ENCODE assay signal across 11 cellular contexts in genomic region chr3:184399410-184399809, GRCh38. TPM values are rescaled to one million over a fixed set of nuclear protein-coding genes. Genes with fewer than 3 reads are reported as not detected.
DNase-seq lines count a peak whose midpoint lies in the region; ATAC-seq, FAIRE-seq and TF ChIP-seq lines count a peak whose summit lies in the region.
"Had no signal": no experiment of that assay in that cellular context is flagged by ENCODE, and none has a peak within 500 bp of the region (broad histone marks: within the 10 kb centered on the region; RNA-seq: fewer than 3 reads in every experiment).

No MANE protein-coding gene starts in this region.

- 0 out of 3 replicates have a peak, but pooled peaks cover 3% of the 10 kb centered on the region for H3K4me1 ChIP-seq in A549
- H3K4me1 ChIP-seq: BLaER1 had no signal

- no peaks in the 10 kb centered on the region for H3K36me3 ChIP-seq in kidney epithelial cell (ENCODE audit: control insufficient read depth, insufficient read depth, low read length)
- H3K36me3 ChIP-seq: BLaER1 had no signal

- H3K9me3 ChIP-seq in A549: no peaks in the 10 kb centered on the region
- H3K9me3 ChIP-seq: BLaER1 had no signal

- peaks cover 9% of the 10 kb centered on the region for H3K27me3 ChIP-seq in kidney epithelial cell (ENCODE audit: control insufficient read depth, insufficient read depth, low read length)
- H3K27me3 ChIP-seq: BLaER1 had no signal

- no peak for TF ChIP-seq RAD21 in A549 (conservative IDR thresholded peaks at IDR 0.05 in 1 of 2, IDR thresholded peaks at IDR 0.05 in 1 of 2)

- H3K27ac ChIP-seq in A549: no peak overlapping the region
- H3K27ac ChIP-seq: BLaER1 had no signal

- TF ChIP-seq POLR2A in A549 (IDR thresholded peaks at IDR 0.05; ENCODE audit: low read length): no peak

- no peak for TF ChIP-seq EP300 in A549 (IDR thresholded peaks at IDR 0.05)

- no peak for FAIRE-seq in A549 (lab: Jason Lieb, UNC)

- peak in 1 of 2 experiments; percentile 42 for DNase-seq in A549 (ENCODE audit: low read depth in 1 of 2, low spot score in 1 of 2)
- peak; percentile 85 for DNase-seq in HFFc6
- peak; percentile 88 to 93 for DNase-seq in cardiac fibroblast (ENCODE audit: low read depth in 2 of 2)
- DNase-seq in kidney epithelial cell (ENCODE audit: low read depth): peak; percentile 77
- no peak for DNase-seq in activated CD8-positive, alpha-beta T cell treated with anti-CD3 and anti-CD28 coated beads for 36 hours
- DNase-seq in natural killer cell: no peak
- DNase-seq in activated CD4-positive, CD25-positive, alpha-beta regulatory T cell treated with anti-CD3 and anti-CD28 coated beads, Interleukin-2, amount 50 U/mL, for 72 hours: no peak
- no peak for DNase-seq in activated CD4-positive, alpha-beta T cell treated with anti-CD3 and anti-CD28 coated beads, Interleukin-2, amount 50 U/mL, for 48 hours
- DNase-seq: activated T-cell treated with anti-CD3 and anti-CD28 coated beads, Interleukin-2, amount 50 U/mL, for 72 hours; Kasumi-1 had no signal

- H3K27me3 Mint-ChIP-seq in HFFc6 (ENCODE audit: insufficient read depth) (peaks cover 45% of the 10 kb centered on the region), natural killer cell (ENCODE audit: low read depth in 2 of 2) (peaks cover 15 to 16% of the 10 kb centered on the region in 2 donors)
- H3K27me3 Mint-ChIP-seq in activated CD8-positive, alpha-beta T cell treated with anti-CD3 and anti-CD28 coated beads for 36 hours: peaks cover 4% of the 10 kb centered on the region

- H3K4me3 ChIP-seq in A549 (no peak overlapping the region), cardiac fibroblast (replicated peaks in 1 of 2; ENCODE audit: low read depth in 2 of 2, low read length in 2 of 2) (no peak overlapping the region), kidney epithelial cell (ENCODE audit: low read depth, low read length) (no peak overlapping the region)
- H3K4me3 ChIP-seq: BLaER1 had no signal

- no peak for TF ChIP-seq CTCF in A549 (IDR thresholded peaks at IDR 0.05)
- TF ChIP-seq CTCF in HFFc6 (IDR thresholded peaks at IDR 0.05): no peak
- TF ChIP-seq CTCF in cardiac fibroblast (IDR thresholded peaks at IDR 0.05; ENCODE audit: low read depth, low read length): no peak
- no peak for TF ChIP-seq CTCF in kidney epithelial cell (IDR thresholded peaks at IDR 0.05; ENCODE audit: insufficient read depth, low read length, poor library complexity, severe bottlenecking)
- TF ChIP-seq CTCF in activated CD8-positive, alpha-beta T cell treated with anti-CD3 and anti-CD28 coated beads for 36 hours (IDR thresholded peaks at IDR 0.05): no peak
- TF ChIP-seq CTCF in natural killer cell (IDR thresholded peaks at IDR 0.05): no peak

- ATAC-seq in A549: peak; percentile 71 to 76; a peak in 4 of 6 replicates
- ATAC-seq in activated CD8-positive, alpha-beta T cell treated with anti-CD3 and anti-CD28 coated beads for 36 hours: no peak
- ATAC-seq in natural killer cell: no peak
- ATAC-seq: activated T-cell treated with anti-CD3 and anti-CD28 coated beads, Interleukin-2, amount 50 U/mL, for 72 hours had no signal

- H3K27ac Mint-ChIP-seq in HFFc6 (no peak overlapping the region), natural killer cell (no peak overlapping the region)
- no peak overlapping the region for H3K27ac Mint-ChIP-seq in activated CD8-positive, alpha-beta T cell treated with anti-CD3 and anti-CD28 coated beads for 36 hours
- H3K27ac Mint-ChIP-seq: activated T-cell treated with anti-CD3 and anti-CD28 coated beads, Interleukin-2, amount 50 U/mL, for 72 hours had no signal

- H3K9me3 Mint-ChIP-seq in HFFc6: no peaks in the 10 kb centered on the region
- no peaks in the 10 kb centered on the region for H3K9me3 Mint-ChIP-seq in activated CD8-positive, alpha-beta T cell treated with anti-CD3 and anti-CD28 coated beads for 36 hours
- no peaks in the 10 kb centered on the region for H3K9me3 Mint-ChIP-seq in natural killer cell
- H3K9me3 Mint-ChIP-seq: activated T-cell treated with anti-CD3 and anti-CD28 coated beads, Interleukin-2, amount 50 U/mL, for 72 hours had no signal

- intact Hi-C loops in activated CD8-positive, alpha-beta T cell treated with anti-CD3 and anti-CD28 coated beads for 36 hours (cut with micrococcal nuclease): no loop called here
- intact Hi-C loops in natural killer cell (cut with micrococcal nuclease): no loop called here

- H3K4me3 Mint-ChIP-seq in HFFc6 (no peak overlapping the region), natural killer cell (no peak overlapping the region)
- H3K4me3 Mint-ChIP-seq in activated CD8-positive, alpha-beta T cell treated with anti-CD3 and anti-CD28 coated beads for 36 hours: no peak overlapping the region
- H3K4me3 Mint-ChIP-seq: activated T-cell treated with anti-CD3 and anti-CD28 coated beads, Interleukin-2, amount 50 U/mL, for 72 hours had no signal

- CTCF ChIA-PET in A549 (lab: Yijun Ruan, JAX): interaction anchor here (0.6 to 1.0 kb wide), 2 partner anchors 26 to 45 kb away, joined by 4 to 5 read pairs; no protein-coding TSS in a partner anchor
- CTCF ChIA-PET in activated CD8-positive, alpha-beta T cell treated with anti-CD3 and anti-CD28 coated beads for 36 hours (lab: Charles Lee): no interaction called here

- POLR2A ChIA-PET in A549 (lab: Yijun Ruan, JAX): no interaction called here
- POLR2A ChIA-PET in activated CD8-positive, alpha-beta T cell treated with anti-CD3 and anti-CD28 coated beads for 36 hours (lab: Charles Lee): no interaction called here

- H3K36me3 Mint-ChIP-seq in HFFc6 (ENCODE audit: low read depth) (no peaks in the 10 kb centered on the region), natural killer cell (no peaks in the 10 kb centered on the region)
- no peaks in the 10 kb centered on the region for H3K36me3 Mint-ChIP-seq in activated CD8-positive, alpha-beta T cell treated with anti-CD3 and anti-CD28 coated beads for 36 hours (ENCODE audit: low read depth)

- peak overlapping the region; percentile 48; the same call in 2 of the 3 replicates for H3K4me2 ChIP-seq in A549
- H3K4me2 ChIP-seq: BLaER1 had no signal

- H3K4me1 Mint-ChIP-seq in HFFc6 (ENCODE audit: low read depth) (peaks cover 8% of the 10 kb centered on the region), natural killer cell (no peaks in the 10 kb centered on the region)
- no peaks in the 10 kb centered on the region for H3K4me1 Mint-ChIP-seq in activated CD8-positive, alpha-beta T cell treated with anti-CD3 and anti-CD28 coated beads for 36 hours (ENCODE audit: low read depth)

- 11% methylated on average over 5 of the region's 9 CpGs for WGBS in A549 (ENCODE audit: missing lambda C conversion rate)

TF ChIP-seq in A549, 52 proteins besides CTCF, POLR2A, EP300 and RAD21 (continues in another document):
- no peak for TF ChIP-seq E2F6 (IDR thresholded peaks at IDR 0.05; ENCODE audit: borderline replicate concordance, low read depth)

RNA-seq across cellular contexts. Expression of gene CHRD, which starts 19.6 kb away (rescaled TPM):
- polyA plus RNA-seq in A549 (2011; rRNA removed): 0.12 and 0.19 TPM in 2 replicates
- polyA plus RNA-seq in A549 (2012; cell fraction: cytosol; rRNA removed): 0.12 and 0.21 TPM in 2 replicates
- 1.1 and 1.9 TPM in 2 replicates for polyA plus RNA-seq in A549 (2012; cell fraction: nucleus; rRNA removed)
- polyA plus RNA-seq in A549 (2017; fragmentation: RNase III; extraction: RNeasy Plus Mini Kit Qiagen cat#74134 plus additional on column Dnase treatment): 0.13 to 0.32 TPM (median 0.14 TPM) in 3 replicates
- polyA minus RNA-seq in A549 (2011; rRNA and poly(A)+ RNA removed): 0.21 and 0.29 TPM in 2 replicates
- under 1 TPM in 4 of 6 experiments, not detected in 2; 0.09 to 0.31 (median 0.19) TPM for total RNA-seq in HFFc6 (2021; fragmentation: NEBNext Ultra II Directional; extraction: Animal tissue kit (Norgen Biotek cat#: 25700))
- total RNA-seq in kidney epithelial cell: under 0.01 and 1.0 TPM in 2 replicates
- not detected for total RNA-seq in activated CD8-positive, alpha-beta T cell treated with anti-CD3 and anti-CD28 coated beads for 36 hours
- total RNA-seq in natural killer cell: under 1 TPM in 1 of 3 donors, not detected in 2; 0.78 TPM

RNA-seq across cellular contexts. Expression of gene THPO, which starts 21.4 kb away (rescaled TPM):
- polyA plus RNA-seq in A549 (2011; rRNA removed) (0.06 and 0.09 TPM in 2 replicates), A549 (2017; fragmentation: RNase III; extraction: RNeasy Plus Mini Kit Qiagen cat#74134 plus additional on column Dnase treatment) (not detected in 3 replicates)
- polyA plus RNA-seq in A549 (2012; cell fraction: cytosol; rRNA removed): 0.03 and 0.05 TPM in 2 replicates
- 0.06 and 0.13 TPM in 2 replicates for polyA plus RNA-seq in A549 (2012; cell fraction: nucleus; rRNA removed)
- not detected in 2 replicates for polyA minus RNA-seq in A549 (2011; rRNA and poly(A)+ RNA removed)
- not detected for total RNA-seq in HFFc6 (2021; fragmentation: NEBNext Ultra II Directional; extraction: Animal tissue kit (Norgen Biotek cat#: 25700))
- total RNA-seq in kidney epithelial cell (0.25 TPM in 1 of 2 replicates, not detected in the other), natural killer cell (not detected)
- not detected for total RNA-seq in activated CD8-positive, alpha-beta T cell treated with anti-CD3 and anti-CD28 coated beads for 36 hours
- total RNA-seq: activated T-cell treated with anti-CD3 and anti-CD28 coated beads, Interleukin-2, amount 50 U/mL, for 72 hours had no signal

RNA-seq across cellular contexts. Expression of gene POLR2H, which starts 37.9 kb away (rescaled TPM):
- polyA plus RNA-seq in A549 (2011; rRNA removed): 112 and 127 TPM in 2 replicates
- 105 and 149 TPM in 2 replicates for polyA plus RNA-seq in A549 (2012; cell fraction: cytosol; rRNA removed)
- polyA plus RNA-seq in A549 (2012; cell fraction: nucleus; rRNA removed): 99.6 and 204 TPM in 2 replicates
- 98.9 to 104 TPM (median 103 TPM) in 3 replicates for polyA plus RNA-seq in A549 (2017; fragmentation: RNase III; extraction: RNeasy Plus Mini Kit Qiagen cat#74134 plus additional on column Dnase treatment)
- 46.1 and 47.9 TPM in 2 replicates for polyA minus RNA-seq in A549 (2011; rRNA and poly(A)+ RNA removed)
- total RNA-seq in HFFc6 (2021; fragmentation: NEBNext Ultra II Directional; extraction: Animal tissue kit (Norgen Biotek cat#: 25700)): 10 to 100 TPM; 45.4 to 68.6 (median 50.1) TPM
- total RNA-seq in kidney epithelial cell: 73.3 and 79.8 TPM in 2 replicates
- 100 to 1,000 TPM; 166 to 169 TPM for total RNA-seq in activated CD8-positive, alpha-beta T cell treated with anti-CD3 and anti-CD28 coated beads for 36 hours
- 10 to 100 TPM; 33.0 to 49.8 (median 41.1) TPM for total RNA-seq in natural killer cell

RNA-seq across cellular contexts. Expression of gene CLCN2, which starts 38.0 kb away (rescaled TPM):
- polyA plus RNA-seq in A549 (2011; rRNA removed): 2.2 and 2.7 TPM in 2 replicates
- 6.2 and 7.9 TPM in 2 replicates for polyA plus RNA-seq in A549 (2012; cell fraction: cytosol; rRNA removed)
- polyA plus RNA-seq in A549 (2012; cell fraction: nucleus; rRNA removed): 28.7 and 33.9 TPM in 2 replicates
- polyA plus RNA-seq in A549 (2017; fragmentation: RNase III; extraction: RNeasy Plus Mini Kit Qiagen cat#74134 plus additional on column Dnase treatment): 4.4 to 5.4 TPM (median 4.9 TPM) in 3 replicates
- 6.0 and 9.3 TPM in 2 replicates for polyA minus RNA-seq in A549 (2011; rRNA and poly(A)+ RNA removed)
- 1 to 10 TPM; 3.4 to 5.1 (median 4.2) TPM for total RNA-seq in HFFc6 (2021; fragmentation: NEBNext Ultra II Directional; extraction: Animal tissue kit (Norgen Biotek cat#: 25700))
- 2.6 and 4.0 TPM in 2 replicates for total RNA-seq in kidney epithelial cell
- 1 to 10 TPM; 4.0 to 4.2 TPM for total RNA-seq in activated CD8-positive, alpha-beta T cell treated with anti-CD3 and anti-CD28 coated beads for 36 hours
- 1 to 10 TPM; 7.8 to 8.2 (median 8.1) TPM for total RNA-seq in natural killer cell

Comparison
In these comparisons a context has a peak if more than half of its experiments do, and no peak if none do; other contexts are left out.
1. ATAC-seq: peak in A549 (2 of 2); none in activated CD8-positive, alpha-beta T cell treated with anti-CD3 and anti-CD28 coated beads for 36 hours (single experiment) and natural killer cell (0 of 3).
2. DNase-seq: peak in HFFc6 (single experiment), cardiac fibroblast (2 of 2) and kidney epithelial cell (single experiment); none in activated CD8-positive, alpha-beta T cell treated with anti-CD3 and anti-CD28 coated beads for 36 hours (single experiment), natural killer cell (single experiment), activated CD4-positive, CD25-positive, alpha-beta regulatory T cell treated with anti-CD3 and anti-CD28 coated beads, Interleukin-2, amount 50 U/mL, for 72 hours (single experiment) and activated CD4-positive, alpha-beta T cell treated with anti-CD3 and anti-CD28 coated beads, Interleukin-2, amount 50 U/mL, for 48 hours (0 of 2).